ENCODE assay signal across 13 cellular contexts in genomic region chr17:49894761-49895160, GRCh38. TPM values are rescaled to one million over a fixed set of nuclear protein-coding genes. Genes with fewer than 3 reads are reported as not detected.
"Had no signal": no experiment of that assay in that cellular context is flagged by ENCODE, and none has a peak within 500 bp of the region (broad histone marks: within the 10 kb centered on the region; RNA-seq: fewer than 3 reads in every experiment).

No MANE protein-coding gene starts in this region.

- ATAC-seq: activated CD8-positive, alpha-beta T cell treated with anti-CD3 and anti-CD28 coated beads for 36 hours; activated naive CD8-positive, alpha-beta T cell treated with anti-CD3 and anti-CD28 coated beads, Interleukin-2, amount 50 U/mL, for 24 hours; stimulated activated naive CD8-positive, alpha-beta T cell treated with anti-CD3 and anti-CD28 coated beads, Interleukin-15, amount 100 ng/mL, for 72 hours had no signal

- H3K9me3 ChIP-seq: thoracic aorta had no signal

- H3K4me3 ChIP-seq: coronary artery, thoracic aorta had no signal

- H3K27ac ChIP-seq: coronary artery, thoracic aorta had no signal

- DNase-seq: activated CD4-positive, alpha-beta T cell treated with anti-CD3 and anti-CD28 coated beads for 4 hours; activated CD8-positive, alpha-beta memory T cell treated with anti-CD3 and anti-CD28 coated beads, Interleukin-2, amount 50 U/mL, for 48 hours; activated CD8-positive, alpha-beta T cell treated with anti-CD3 and anti-CD28 coated beads for 36 hours; activated naive CD8-positive, alpha-beta T cell treated with anti-CD3 and anti-CD28 coated beads, Interleukin-2, amount 50 U/mL, for 24 hours; caudate nucleus; effector CD4-positive, alpha-beta T cell; hypothalamus; stimulated activated CD4-positive, alpha-beta T cell treated with anti-CD3 and anti-CD28 coated beads, Interleukin-15, amount 100 ng/mL, for 24 hours; stimulated activated CD4-positive, alpha-beta T cell treated with anti-CD3 and anti-CD28 coated beads, Interleukin-4, amount 100 ng/mL, for 24 hours; stimulated activated naive CD8-positive, alpha-beta T cell treated with anti-CD3 and anti-CD28 coated beads, Interleukin-15, amount 100 ng/mL, for 72 hours had no signal

- H3K36me3 ChIP-seq: thoracic aorta had no signal

RNA-seq across cellular contexts. Expression of gene TAC4, which starts 46.9 kb away (rescaled TPM):
- total RNA-seq: activated CD8-positive, alpha-beta T cell treated with anti-CD3 and anti-CD28 coated beads for 36 hours; osteocyte; thoracic aorta had no signal
